Comparison of ENCODE assay signal across 8 cellular contexts in the genomic region with DNA sequence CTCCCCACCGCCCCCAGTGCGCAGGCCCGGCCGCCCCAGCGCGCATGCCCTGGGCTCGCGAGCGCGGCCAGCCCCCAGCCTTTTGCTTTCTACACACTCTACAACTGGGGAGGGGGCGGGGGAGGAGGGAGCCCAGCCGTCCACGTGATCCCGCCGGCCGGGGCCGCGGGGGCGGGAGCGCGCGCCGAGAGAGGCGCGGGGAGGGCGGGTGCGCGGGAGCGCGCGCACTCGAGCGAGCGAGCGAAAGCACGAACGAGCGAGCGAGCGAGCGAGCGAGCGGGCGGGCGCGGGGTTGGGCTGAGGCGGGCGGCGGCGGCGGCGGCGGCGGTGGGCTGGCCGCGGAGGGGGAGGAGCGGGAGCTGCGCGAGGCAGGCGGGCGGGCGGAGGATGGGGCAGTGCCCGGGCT. TPM values are rescaled to one million over a fixed set of nuclear protein-coding genes. Genes with fewer than 3 reads are reported as not detected.
DNase-seq lines count a peak whose midpoint lies in the region; ATAC-seq and TF ChIP-seq lines count a peak whose summit lies in the region.

Gene AUTS2, plus strand, starts transcription at position 395 of the 406 bp plus-strand sequence. CDS start 1,179 bp downstream, outside the sequence.

- DNase-seq in DMS114 treated with DMSO at 0.1 percent for 48 hours (lab: John Stamatoyannopoulos, UW; ENCODE audit: unreplicated experiment) (peak; percentile 73), Kasumi-1 (lab: John Stamatoyannopoulos, UW) (peak; percentile 20 to 61), SKM-1 (lab: John Stamatoyannopoulos, UW; ENCODE audit: unreplicated experiment) (peak; percentile 69), body of pancreas (peak; percentile 77 to 93 (median 86)), hypothalamus (lab: John Stamatoyannopoulos, UW) (peak; percentile 44 to 95 (median 89)), pulmonary artery endothelial cell (ENCODE audit: low read depth, low spot score) (peak; percentile 35)

- intact Hi-C loops in body of pancreas (cut with DNase I), result no loop called here

- H3K4me3 ChIP-seq in body of pancreas, result peak within 1 kb of the TSS; percentile 58 to 63

- ATAC-seq in GM21717 (IDR thresholded peaks at IDR 0.05; ENCODE audit: unreplicated experiment) (peak; percentile 47), body of pancreas (peak; percentile 86), GM18517 (IDR thresholded peaks at IDR 0.05; ENCODE audit: unreplicated experiment) (no peak)

- H3K27me3 ChIP-seq in body of pancreas, result no peaks in the 10 kb centered on the region

- TF ChIP-seq CTCF in body of pancreas (IDR thresholded peaks at IDR 0.05), result no peak

- H3K27ac ChIP-seq in body of pancreas, result peak within 1 kb of the TSS; percentile 51 to 90 (median 80)

- H3K4me1 ChIP-seq in body of pancreas, result peaks cover 28% of the 10 kb centered on the region

- no peaks in the 10 kb centered on the region for H3K9me3 ChIP-seq in body of pancreas

- H3K36me3 ChIP-seq in body of pancreas (replicated peaks in 1 of 2; ENCODE audit: insufficient read depth in 1 of 2, low read depth in 2 of 2), result no peaks in the 10 kb centered on the region

- 1% methylated on average over 40 of the region's 63 CpGs; no CpG with 5 or more reads in 1 of the 2 donors for whole genome bisulfite sequencing in body of pancreas, 2 donors

- no peak for TF ChIP-seq POLR2A in body of pancreas (IDR thresholded peaks at IDR 0.05)

RNA-seq across cellular contexts. Expression of gene AUTS2, which starts in this region (rescaled TPM):
- total RNA-seq in body of pancreas (10 to 100 TPM; 11.7 to 18.5 TPM), pulmonary artery endothelial cell (0.20 and 0.28 TPM in 2 replicates)

Comparison
In these comparisons a context has a peak if more than half of its experiments do, and no peak if none do; other contexts are left out.
1. Peak in DNase-seq in pulmonary artery endothelial cell; RNA of the gene not detected or under 1 TPM.
2. DNase-seq: peak in every context shown above with its lines; median percentile 89 in hypothalamus; 86 in body of pancreas; 73 in DMS114 treated with DMSO at 0.1 percent for 48 hours; 69 in SKM-1; 40 in Kasumi-1; 35 in pulmonary artery endothelial cell.